In genomic region chr12:1047898-1048660, GRCh38 we compare ENCODE assay signal across 12 cellular contexts. TPM values are rescaled to one million over a fixed set of nuclear protein-coding genes. Genes with fewer than 3 reads are reported as not detected.
DNase-seq lines count a peak whose midpoint lies in the region; ATAC-seq, FAIRE-seq and TF ChIP-seq lines count a peak whose summit lies in the region.
"Had no signal": no experiment of that assay in that cellular context is flagged by ENCODE, and none has a peak within 500 bp of the region (broad histone marks: within the 10 kb centered on the region; RNA-seq: fewer than 3 reads in every experiment).

No MANE protein-coding gene starts in this region.

- DNase-seq in A673 (ENCODE audit: low spot score) (peak; percentile 84), H54 (ENCODE audit: insufficient read length, low spot score) (no peak), NOMO-1 treated with dmso at 0.1 percent for 144 hours (lab: John Stamatoyannopoulos, UW; ENCODE audit: unreplicated experiment) (peak; percentile 52), globus pallidus (ENCODE audit: low spot score) (peak; percentile 16), nucleus accumbens (lab: John Stamatoyannopoulos, UW) (no peak), suprapubic skin (ENCODE audit: low spot score in 2 of 2) (no peak)
- no peak for DNase-seq in activated T-cell treated with anti-CD3 and anti-CD28 coated beads, Interleukin-2, amount 50 U/mL, for 24 hours
- DNase-seq in activated CD8-positive, alpha-beta memory T cell treated with anti-CD3 and anti-CD28 coated beads, Interleukin-2, amount 10 ng/mL, durations not matched to agents 7 days and 5 days = no peak
- DNase-seq: immature natural killer cell, NCI-H2029, SHP77, transverse colon had no signal

- intact Hi-C loops in A673 (cut with micrococcal nuclease; ENCODE audit: unreplicated experiment) = no loop called here

- H3K9me3 ChIP-seq in A673 (ENCODE audit: low read depth, low read length, poor library complexity, severe bottlenecking) = no peaks in the 10 kb centered on the region
- H3K9me3 ChIP-seq in suprapubic skin = no peaks in the 10 kb centered on the region
- H3K9me3 ChIP-seq: transverse colon had no signal

- H3K27me3 ChIP-seq in A673 (replicated peaks; ENCODE audit: insufficient read depth, low read depth, low read length, poor library complexity) (no peaks in the 10 kb centered on the region), suprapubic skin (no peaks in the 10 kb centered on the region)
- H3K27me3 ChIP-seq: transverse colon had no signal

- H3K4me1 Mint-ChIP-seq in activated T-cell treated with anti-CD3 and anti-CD28 coated beads, Interleukin-2, amount 50 U/mL, for 24 hours (ENCODE audit: low read depth) = peaks cover 22% of the 10 kb centered on the region
- H3K4me1 Mint-ChIP-seq in activated CD8-positive, alpha-beta memory T cell treated with anti-CD3 and anti-CD28 coated beads, Interleukin-2, amount 10 ng/mL, durations not matched to agents 7 days and 5 days = peaks cover 9% of the 10 kb centered on the region

- FAIRE-seq in H54 (lab: Jason Lieb, UNC) = peak; percentile 27

- CTCF ChIA-PET in A673 (lab: Charles Lee) = no interaction called here
- CTCF ChIA-PET in activated CD8-positive, alpha-beta memory T cell treated with anti-CD3 and anti-CD28 coated beads, Interleukin-2, amount 10 ng/mL, durations not matched to agents 7 days and 5 days (lab: Charles Lee) = no interaction called here

- no peaks in the 10 kb centered on the region for H3K27me3 Mint-ChIP-seq in activated T-cell treated with anti-CD3 and anti-CD28 coated beads, Interleukin-2, amount 50 U/mL, for 24 hours
- no peaks in the 10 kb centered on the region for H3K27me3 Mint-ChIP-seq in activated CD8-positive, alpha-beta memory T cell treated with anti-CD3 and anti-CD28 coated beads, Interleukin-2, amount 10 ng/mL, durations not matched to agents 7 days and 5 days

- no peak for TF ChIP-seq EP300 in suprapubic skin (IDR thresholded peaks at IDR 0.05)

- POLR2A ChIA-PET in A673 (lab: Charles Lee; ENCODE audit: low non-redundant PET) = no interaction called here

- peaks cover 48% of the 10 kb centered on the region for H3K4me1 ChIP-seq in A673 (ENCODE audit: insufficient read depth, low read length, poor library complexity, severe bottlenecking)
- peaks cover 11% of the 10 kb centered on the region for H3K4me1 ChIP-seq in suprapubic skin

- WGBS in suprapubic skin = 67% methylated on average over 8 of the region's 8 CpGs

- H3K9me3 Mint-ChIP-seq in activated T-cell treated with anti-CD3 and anti-CD28 coated beads, Interleukin-2, amount 50 U/mL, for 24 hours = no peaks in the 10 kb centered on the region
- H3K9me3 Mint-ChIP-seq in activated CD8-positive, alpha-beta memory T cell treated with anti-CD3 and anti-CD28 coated beads, Interleukin-2, amount 10 ng/mL, durations not matched to agents 7 days and 5 days (ENCODE audit: low read depth) = no peaks in the 10 kb centered on the region
- H3K9me3 Mint-ChIP-seq: immature natural killer cell had no signal

- H3K4me3 Mint-ChIP-seq in activated T-cell treated with anti-CD3 and anti-CD28 coated beads, Interleukin-2, amount 50 U/mL, for 24 hours = no peak overlapping the region
- no peak overlapping the region for H3K4me3 Mint-ChIP-seq in activated CD8-positive, alpha-beta memory T cell treated with anti-CD3 and anti-CD28 coated beads, Interleukin-2, amount 10 ng/mL, durations not matched to agents 7 days and 5 days

- TF ChIP-seq POLR2A in H54 (IDR thresholded peaks at IDR 0.05; ENCODE audit: low read depth, low read length) (no peak), suprapubic skin (IDR thresholded peaks at IDR 0.05) (no peak)

- H3K36me3 Mint-ChIP-seq in activated T-cell treated with anti-CD3 and anti-CD28 coated beads, Interleukin-2, amount 50 U/mL, for 24 hours (ENCODE audit: low read depth) = peaks cover 3% of the 10 kb centered on the region
- H3K36me3 Mint-ChIP-seq in activated CD8-positive, alpha-beta memory T cell treated with anti-CD3 and anti-CD28 coated beads, Interleukin-2, amount 10 ng/mL, durations not matched to agents 7 days and 5 days = no peaks in the 10 kb centered on the region

- no peak for ATAC-seq in activated CD8-positive, alpha-beta memory T cell treated with anti-CD3 and anti-CD28 coated beads, Interleukin-2, amount 10 ng/mL, durations not matched to agents 7 days and 5 days

- H3K4me3 ChIP-seq in A673 (ENCODE audit: low read depth, low read length, poor library complexity, severe bottlenecking) (no peak overlapping the region), suprapubic skin (no peak overlapping the region)
- H3K4me3 ChIP-seq: transverse colon had no signal

- no TSS peak for BruUV-seq in A673 (replicated peaks; lab: Mats Ljungman, UMichigan)

- H3K27ac ChIP-seq in A673 (ENCODE audit: low read depth, low read length, poor library complexity, severe bottlenecking) (peak overlapping the region; percentile 15), suprapubic skin (no peak overlapping the region)
- H3K27ac ChIP-seq: transverse colon had no signal

- H3K36me3 ChIP-seq in A673 (ENCODE audit: insufficient read depth, low read length, poor library complexity, severe bottlenecking) (no peaks in the 10 kb centered on the region), suprapubic skin (no peaks in the 10 kb centered on the region)
- H3K36me3 ChIP-seq: transverse colon had no signal

- TF ChIP-seq CTCF in A673 (conservative IDR thresholded peaks at IDR 0.05; ENCODE audit: low read depth, low read length) (no peak), suprapubic skin (IDR thresholded peaks at IDR 0.05) (no peak)

- H3K27ac Mint-ChIP-seq in activated T-cell treated with anti-CD3 and anti-CD28 coated beads, Interleukin-2, amount 50 U/mL, for 24 hours = no peak overlapping the region
- no peak overlapping the region for H3K27ac Mint-ChIP-seq in activated CD8-positive, alpha-beta memory T cell treated with anti-CD3 and anti-CD28 coated beads, Interleukin-2, amount 10 ng/mL, durations not matched to agents 7 days and 5 days
- H3K27ac Mint-ChIP-seq: immature natural killer cell had no signal

RNA-seq across cellular contexts. Expression of gene ERC1, which starts 57.1 kb away (rescaled TPM):
- total RNA-seq in A673 (2021) (56.5 and 60.7 TPM in 2 replicates), suprapubic skin (10 to 100 TPM; 28.5 to 71.7 (median 38.5) TPM)
- 10 to 100 TPM; 18.8 to 25.2 TPM for total RNA-seq in activated CD8-positive, alpha-beta memory T cell treated with anti-CD3 and anti-CD28 coated beads, Interleukin-2, amount 10 ng/mL, durations not matched to agents 7 days and 5 days

Comparison
In these comparisons a context has a peak if more than half of its experiments do, and no peak if none do; other contexts are left out.
1. DNase-seq: peak in A673 (single experiment), NOMO-1 treated with dmso at 0.1 percent for 144 hours (single experiment) and globus pallidus (single experiment); none in H54 (single experiment), activated T-cell treated with anti-CD3 and anti-CD28 coated beads, Interleukin-2, amount 50 U/mL, for 24 hours (single experiment), nucleus accumbens (0 of 56), activated CD8-positive, alpha-beta memory T cell treated with anti-CD3 and anti-CD28 coated beads, Interleukin-2, amount 10 ng/mL, durations not matched to agents 7 days and 5 days (single experiment) and suprapubic skin (0 of 2).